Comparison of ENCODE assay signal across 14 cellular contexts in the genomic region with DNA sequence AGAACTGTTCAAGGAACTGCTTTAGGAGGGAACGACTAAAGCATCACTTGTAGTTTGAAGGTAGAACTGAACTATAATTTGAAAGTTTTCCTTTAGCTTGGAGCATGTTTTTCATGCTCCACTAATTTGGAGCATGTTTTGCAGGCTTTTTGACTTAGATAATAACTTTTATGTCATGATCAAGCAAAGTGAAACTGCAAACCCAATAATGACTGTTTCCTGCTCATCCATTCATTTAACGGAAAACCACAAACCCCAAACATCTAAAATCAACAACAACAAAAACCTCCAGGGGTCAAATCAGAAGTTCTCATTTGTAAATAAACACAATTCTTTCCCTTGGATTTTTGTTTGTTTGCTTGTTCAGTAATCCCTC. TPM values are rescaled to one million over a fixed set of nuclear protein-coding genes. Genes with fewer than 3 reads are reported as not detected.
DNase-seq lines count a peak whose midpoint lies in the region; ATAC-seq and TF ChIP-seq lines count a peak whose summit lies in the region.
"Had no signal": no experiment of that assay in that cellular context is flagged by ENCODE, and none has a peak within 500 bp of the region (broad histone marks: within the 10 kb centered on the region; RNA-seq: fewer than 3 reads in every experiment).

No MANE protein-coding gene starts in this region.

- no peaks in the 10 kb centered on the region for H3F3A ChIP-seq in MM.1S (ENCODE audit: insufficient read depth, low read length)

- H3K4me1 ChIP-seq in MM.1S (ENCODE audit: low read length) (0 out of 2 replicates have a peak, but pooled peaks cover 6% of the 10 kb centered on the region), skeletal muscle satellite cell (ENCODE audit: control insufficient read depth, insufficient read depth, low read length) (peaks cover 28% of the 10 kb centered on the region)

- no peaks in the 10 kb centered on the region for H3K9me3 ChIP-seq in MM.1S (replicated peaks; ENCODE audit: insufficient read depth, low read length)
- H3K9me3 ChIP-seq in skeletal muscle satellite cell (replicated peaks; ENCODE audit: low read length): no peaks in the 10 kb centered on the region
- H3K9me3 ChIP-seq: transverse colon had no signal

- H3K4me3 Mint-ChIP-seq in activated naive CD8-positive, alpha-beta T cell treated with anti-CD3 and anti-CD28 coated beads, Interleukin-2, amount 50 U/mL, for 24 hours: no peak overlapping the region

- H3K27me3 ChIP-seq in MM.1S (replicated peaks; ENCODE audit: insufficient read depth, low read length): peaks cover 23% of the 10 kb centered on the region
- H3K27me3 ChIP-seq in skeletal muscle satellite cell (ENCODE audit: control insufficient read depth, insufficient read depth, low read length): no peaks in the 10 kb centered on the region

- no peak overlapping the region for H3K27ac ChIP-seq in MM.1S (ENCODE audit: low read length)
- H3K27ac ChIP-seq: 22Rv1, transverse colon had no signal

- H3K4me3 ChIP-seq in MM.1S (ENCODE audit: low read length) (peak overlapping the region; percentile 45; the same call in 1 of the 2 replicates), foreskin fibroblast (ENCODE audit: low read depth in 1 of 2, low read length in 2 of 2) (peak overlapping the region; percentile 71 to 96), skeletal muscle satellite cell (ENCODE audit: low read length) (peak overlapping the region; percentile 80)
- H3K4me3 ChIP-seq: transverse colon had no signal

- TF ChIP-seq CTCF in MM.1S (IDR thresholded peaks at IDR 0.05; ENCODE audit: low read length) (no peak), foreskin fibroblast (IDR thresholded peaks at IDR 0.05; ENCODE audit: low read depth, low read length) (no peak)

- ATAC-seq in activated naive CD8-positive, alpha-beta T cell treated with anti-CD3 and anti-CD28 coated beads, Interleukin-2, amount 50 U/mL, for 24 hours: no peak
- ATAC-seq in SK-N-SH treated with all-trans-retinoic acid at 6 μM for 48 hours: no peak

- H3K9ac ChIP-seq in MM.1S (ENCODE audit: low read length) (no peak overlapping the region), skeletal muscle satellite cell (ENCODE audit: low read depth, low read length) (peak overlapping the region; percentile 92)

- peaks cover 20% of the 10 kb centered on the region for H3K4me1 Mint-ChIP-seq in activated naive CD8-positive, alpha-beta T cell treated with anti-CD3 and anti-CD28 coated beads, Interleukin-2, amount 50 U/mL, for 24 hours

- H3K9me2 ChIP-seq in MM.1S (replicated peaks; ENCODE audit: insufficient read depth, low read length): no peaks in the 10 kb centered on the region

- H3K27me3 Mint-ChIP-seq in activated naive CD8-positive, alpha-beta T cell treated with anti-CD3 and anti-CD28 coated beads, Interleukin-2, amount 50 U/mL, for 24 hours: peaks cover 90% of the 10 kb centered on the region

- H3K36me3 ChIP-seq in MM.1S (replicated peaks; ENCODE audit: insufficient read depth, low read length): no peaks in the 10 kb centered on the region
- H3K36me3 ChIP-seq in skeletal muscle satellite cell (ENCODE audit: insufficient read depth, low read length): no peaks in the 10 kb centered on the region
- H3K36me3 ChIP-seq: transverse colon had no signal

- no peak overlapping the region for H2AFZ ChIP-seq in MM.1S (ENCODE audit: low read length)

- H4K20me1 ChIP-seq in MM.1S (ENCODE audit: insufficient read depth, low read length): no peaks in the 10 kb centered on the region

- H3K9me3 Mint-ChIP-seq in activated naive CD8-positive, alpha-beta T cell treated with anti-CD3 and anti-CD28 coated beads, Interleukin-2, amount 50 U/mL, for 24 hours: peaks cover 32% of the 10 kb centered on the region

- H3K27ac Mint-ChIP-seq in activated naive CD8-positive, alpha-beta T cell treated with anti-CD3 and anti-CD28 coated beads, Interleukin-2, amount 50 U/mL, for 24 hours: no peak overlapping the region
- H3K27ac Mint-ChIP-seq: activated CD4-positive, alpha-beta memory T cell treated with anti-CD3 and anti-CD28 coated beads, Interleukin-2, amount 10 ng/mL, durations not matched to agents 7 days and 5 days had no signal

- peak; percentile 34 for DNase-seq in NCI-H748 (lab: John Stamatoyannopoulos, UW; ENCODE audit: unreplicated experiment)
- no peak for DNase-seq in NCI-H748 treated with DMSO at 0.1 percent for 48 hours (lab: John Stamatoyannopoulos, UW)
- peak; percentile 29 for DNase-seq in MM.1S
- DNase-seq in foreskin fibroblast: peak in 1 of 2 donors; percentile 54
- DNase-seq in activated naive CD8-positive, alpha-beta T cell treated with anti-CD3 and anti-CD28 coated beads, Interleukin-2, amount 50 U/mL, for 24 hours: no peak
- DNase-seq in inferior parietal cortex (ENCODE audit: extremely low spot score): no peak
- DNase-seq: activated CD4-positive, alpha-beta memory T cell treated with anti-CD3 and anti-CD28 coated beads, Interleukin-2, amount 10 ng/mL, durations not matched to agents 7 days and 5 days; activated naive CD4-positive, alpha-beta T cell treated with anti-CD3 and anti-CD28 coated beads, Interleukin-2, amount 50 U/mL, for 16 hours; Karpas-422; NCI-H2107; transverse colon had no signal

- H3K36me3 Mint-ChIP-seq in activated naive CD8-positive, alpha-beta T cell treated with anti-CD3 and anti-CD28 coated beads, Interleukin-2, amount 50 U/mL, for 24 hours (ENCODE audit: low read depth): peaks cover 15% of the 10 kb centered on the region

- peak overlapping the region; percentile 58; the same call in 1 of the 2 replicates for H3K4me2 ChIP-seq in MM.1S (ENCODE audit: low read depth, low read length)
- peak overlapping the region; percentile 93 for H3K4me2 ChIP-seq in skeletal muscle satellite cell (ENCODE audit: low read length)

- H3K79me2 ChIP-seq in MM.1S (ENCODE audit: low read length): no peaks in the 10 kb centered on the region

TF ChIP-seq in SK-N-SH treated with all-trans-retinoic acid at 6 μM for 48 hours, 23 proteins besides CTCF, POLR2A, EP300 and RAD21:
- no peak for TF ChIP-seq ZC3H10 (CRISPR knock-in tag; IDR thresholded peaks at IDR 0.05)
- no peak for TF ChIP-seq TCF4 (CRISPR knock-in tag; IDR thresholded peaks at IDR 0.05; ENCODE audit: borderline replicate concordance)

RNA-seq across cellular contexts. Expression of a gene that starts 2.8 kb away (rescaled TPM):
- total RNA-seq in skeletal muscle satellite cell (2012; rRNA removed): 0.25 and 2.6 TPM in 2 replicates
- total RNA-seq: transverse colon had no signal

Comparison
In these comparisons a context has a peak if more than half of its experiments do, and no peak if none do; other contexts are left out.
1. DNase-seq: peak in NCI-H748 (single experiment) and MM.1S (single experiment); none in NCI-H748 treated with DMSO at 0.1 percent for 48 hours (single experiment), activated naive CD8-positive, alpha-beta T cell treated with anti-CD3 and anti-CD28 coated beads, Interleukin-2, amount 50 U/mL, for 24 hours (single experiment) and inferior parietal cortex (single experiment).
2. Peak in every context shown above with its lines, with median percentiles within 50 percentile points of each other: H3K4me3 ChIP-seq.